13 cellular contexts compared by ENCODE assay signal in genomic region chr15:73078722-73079121, GRCh38. TPM values are rescaled to one million over a fixed set of nuclear protein-coding genes. Genes with fewer than 3 reads are reported as not detected.
DNase-seq lines count a peak whose midpoint lies in the region; ATAC-seq and TF ChIP-seq lines count a peak whose summit lies in the region.
"Had no signal": no experiment of that assay in that cellular context is flagged by ENCODE, and none has a peak within 500 bp of the region (broad histone marks: within the 10 kb centered on the region; RNA-seq: fewer than 3 reads in every experiment).

No MANE protein-coding gene starts in this region.

- DNase-seq in Caki2 (ENCODE audit: low read depth) (peak; percentile 14), NCI-H2029 treated with DMSO at 0.1 percent for 48 hours (lab: John Stamatoyannopoulos, UW) (peak; percentile 3), endodermal cell (no peak), neural progenitor cell (ENCODE audit: low spot score) (peak; percentile 25), COLO829 (ENCODE audit: low spot score) (no peak)
- no peak for DNase-seq in stimulated activated CD4-positive, alpha-beta T cell treated with anti-CD3 and anti-CD28 coated beads, Interleukin-15, amount 100 ng/mL, for 24 hours
- DNase-seq in stimulated activated naive CD8-positive, alpha-beta T cell treated with anti-CD3 and anti-CD28 coated beads, Interleukin-15, Interleukin-2, amounts not matched to agents 100 U/mL and 50 U/mL, for 24 hours, result no peak
- DNase-seq: activated naive CD8-positive, alpha-beta T cell treated with anti-CD3 and anti-CD28 coated beads, Interleukin-2, amount 50 U/mL, for 24 hours; DND-41; heart left ventricle; NCI-H748 treated with DMSO at 0.1 percent for 48 hours had no signal

- no peaks in the 10 kb centered on the region for H3K27me3 Mint-ChIP-seq in endodermal cell (ENCODE audit: insufficient read depth)
- no peaks in the 10 kb centered on the region for H3K27me3 Mint-ChIP-seq in neural progenitor cell (ENCODE audit: insufficient read depth, low read depth)

- H3K36me3 ChIP-seq in endodermal cell (ENCODE audit: control insufficient read depth, insufficient read depth, low read length) (no peaks in the 10 kb centered on the region), neural progenitor cell (no peaks in the 10 kb centered on the region)
- H3K36me3 ChIP-seq: heart left ventricle, neutrophil had no signal

- H3K27ac ChIP-seq in endodermal cell (ENCODE audit: low read depth, low read length) (no peak overlapping the region), neural progenitor cell (peak overlapping the region; percentile 30)
- H3K27ac ChIP-seq: heart left ventricle, neutrophil had no signal

- H3K9ac ChIP-seq in endodermal cell (ENCODE audit: extremely low read depth, low read length, poor library complexity, severe bottlenecking) (no peak overlapping the region), neural progenitor cell (no peak overlapping the region)

- H3K4me3 Mint-ChIP-seq in endodermal cell, result no peak overlapping the region
- no peak overlapping the region for H3K4me3 Mint-ChIP-seq in neural progenitor cell
- H3K4me3 Mint-ChIP-seq: activated naive CD8-positive, alpha-beta T cell treated with anti-CD3 and anti-CD28 coated beads, Interleukin-2, amount 50 U/mL, for 24 hours had no signal

- no peak for ATAC-seq in HG03469 (IDR thresholded peaks at IDR 0.05; ENCODE audit: unreplicated experiment)
- no peak for ATAC-seq in stimulated activated naive CD8-positive, alpha-beta T cell treated with anti-CD3 and anti-CD28 coated beads, Interleukin-15, Interleukin-2, amounts not matched to agents 100 U/mL and 50 U/mL, for 24 hours
- ATAC-seq: activated naive CD8-positive, alpha-beta T cell treated with anti-CD3 and anti-CD28 coated beads, Interleukin-2, amount 50 U/mL, for 24 hours; heart left ventricle had no signal

- peak overlapping the region; percentile 36 for H3K4me2 ChIP-seq in neural progenitor cell

- no peaks in the 10 kb centered on the region for H3K9me3 Mint-ChIP-seq in endodermal cell
- no peaks in the 10 kb centered on the region for H3K9me3 Mint-ChIP-seq in neural progenitor cell
- H3K9me3 Mint-ChIP-seq: activated naive CD8-positive, alpha-beta T cell treated with anti-CD3 and anti-CD28 coated beads, Interleukin-2, amount 50 U/mL, for 24 hours had no signal

- H3K27ac Mint-ChIP-seq in endodermal cell (peak overlapping the region; percentile 37), neural progenitor cell (no peak overlapping the region)
- H3K27ac Mint-ChIP-seq: activated naive CD8-positive, alpha-beta T cell treated with anti-CD3 and anti-CD28 coated beads, Interleukin-2, amount 50 U/mL, for 24 hours had no signal

- TF ChIP-seq CTCF in endodermal cell (conservative IDR thresholded peaks at IDR 0.05) (no peak), neural progenitor cell (IDR thresholded peaks at IDR 0.05) (no peak)

- H3K36me3 Mint-ChIP-seq in endodermal cell (ENCODE audit: low read depth) (no peaks in the 10 kb centered on the region), neural progenitor cell (no peaks in the 10 kb centered on the region)

- peaks cover 16% of the 10 kb centered on the region for H3K4me1 ChIP-seq in endodermal cell (ENCODE audit: control insufficient read depth, insufficient read depth, low read length)
- H3K4me1 ChIP-seq in neural progenitor cell, result peaks cover 23% of the 10 kb centered on the region

- H3K4me1 Mint-ChIP-seq in endodermal cell, result peaks cover 34% of the 10 kb centered on the region
- H3K4me1 Mint-ChIP-seq in neural progenitor cell, result peaks cover 7% of the 10 kb centered on the region
- H3K4me1 Mint-ChIP-seq: activated naive CD8-positive, alpha-beta T cell treated with anti-CD3 and anti-CD28 coated beads, Interleukin-2, amount 50 U/mL, for 24 hours had no signal

- peaks cover 10% of the 10 kb centered on the region for H3F3A ChIP-seq in neural progenitor cell (ENCODE audit: low read depth)

- H2AFZ ChIP-seq in neural progenitor cell (replicated peaks), result no peak overlapping the region

- no peaks in the 10 kb centered on the region for H3K27me3 ChIP-seq in endodermal cell (ENCODE audit: control insufficient read depth, insufficient read depth, low read length, poor library complexity, severe bottlenecking)
- H3K27me3 ChIP-seq in neural progenitor cell, result no peaks in the 10 kb centered on the region

- no peaks in the 10 kb centered on the region for H3K9me3 ChIP-seq in endodermal cell (ENCODE audit: control insufficient read depth, low read length)
- no peaks in the 10 kb centered on the region for H3K9me3 ChIP-seq in neural progenitor cell (ENCODE audit: low read depth)
- H3K9me3 ChIP-seq: heart left ventricle, neutrophil had no signal

- H3K79me2 ChIP-seq in neural progenitor cell (ENCODE audit: low read depth), result peaks cover 100% of the 10 kb centered on the region

- in situ Hi-C loops in Caki2 (cut with HindIII; ENCODE audit: low pct_unique_long_range_greater_than_20kb, low sequenced_read_pairs), result no loop called here

- WGBS in endodermal cell (ENCODE audit: insufficient coverage in 1 of 2, insufficient read length in 1 of 2), 2 experiments, result 91 to 100% methylated on average over 1 to 2 of the region's 2 CpGs

- H3K4me3 ChIP-seq in endodermal cell (ENCODE audit: low read length), result no peak overlapping the region
- no peak overlapping the region for H3K4me3 ChIP-seq in neural progenitor cell
- H3K4me3 ChIP-seq: heart left ventricle had no signal

- peaks cover 84% of the 10 kb centered on the region for H4K20me1 ChIP-seq in neural progenitor cell (ENCODE audit: low read depth)

RNA-seq across cellular contexts. Expression of gene NEO1, which starts 26.5 kb away (rescaled TPM):
- total RNA-seq in Caki2 (2014; rRNA removed; shearing (Covaris generic); ENCODE audit: low replicate concordance), result 6.1 and 8.0 TPM in 2 replicates
- total RNA-seq in endodermal cell (100 to 1,000 TPM; 132 TPM), neural progenitor cell (ENCODE audit: low replicate concordance) (77.9 and 85.2 TPM in 2 replicates)
- 80.4 TPM for polyA plus RNA-seq in endodermal cell (2013, experiment 1 of 2)
- 75.6 TPM for polyA plus RNA-seq in endodermal cell (2013, experiment 2 of 2)

Comparison
In these comparisons a context has a peak if more than half of its experiments do, and no peak if none do; other contexts are left out.
1. DNase-seq: peak in Caki2 (single experiment), NCI-H2029 treated with DMSO at 0.1 percent for 48 hours (single experiment) and neural progenitor cell (single experiment); none in endodermal cell (single experiment), stimulated activated CD4-positive, alpha-beta T cell treated with anti-CD3 and anti-CD28 coated beads, Interleukin-15, amount 100 ng/mL, for 24 hours (single experiment), COLO829 (single experiment) and stimulated activated naive CD8-positive, alpha-beta T cell treated with anti-CD3 and anti-CD28 coated beads, Interleukin-15, Interleukin-2, amounts not matched to agents 100 U/mL and 50 U/mL, for 24 hours (single experiment).